Comparison of ENCODE assay signal across 1 cellular context in the genomic region with DNA sequence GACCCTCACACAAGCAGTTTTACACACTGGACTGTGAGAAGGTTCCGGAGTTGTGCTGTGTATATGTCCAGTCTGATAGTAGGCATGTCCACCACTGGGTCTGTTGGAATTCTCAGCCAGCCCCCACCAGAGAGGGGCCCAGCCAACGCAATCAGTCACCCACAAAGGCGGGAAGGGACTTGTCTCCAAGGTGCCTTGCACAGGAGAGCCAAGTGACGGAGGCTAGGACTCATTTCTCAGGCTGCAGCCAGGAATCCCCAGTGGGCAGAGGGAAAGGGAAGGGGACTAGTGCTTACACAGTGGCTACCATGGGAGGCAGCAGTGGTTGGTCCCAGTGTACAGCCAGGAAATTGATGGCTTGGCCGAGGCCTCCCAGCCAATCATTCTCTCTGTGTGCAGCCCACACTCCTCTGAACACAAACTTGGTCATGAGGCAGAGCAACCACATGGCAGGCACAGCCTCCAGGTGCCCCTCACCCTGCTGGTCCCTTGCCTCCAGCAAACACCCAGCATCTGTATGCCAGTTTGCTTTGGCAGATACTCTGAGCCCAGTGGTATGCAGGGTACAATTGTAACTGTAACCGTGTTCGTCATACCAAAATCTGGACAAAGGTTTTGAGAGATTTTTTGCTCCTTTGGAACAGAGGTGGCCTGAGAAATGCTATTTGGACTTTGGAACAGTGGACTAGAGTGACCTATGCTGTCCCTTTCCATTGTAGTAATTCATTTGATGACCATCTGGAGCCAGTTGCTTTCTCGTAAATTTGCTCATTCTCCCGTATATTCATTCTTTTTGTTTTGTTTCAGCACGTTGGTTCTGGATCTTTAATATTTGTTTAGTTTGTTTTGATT.
TF ChIP-seq lines count a peak whose summit lies in the region.

No MANE protein-coding gene starts in this region.

TF ChIP-seq in HepG2, 621 proteins besides CTCF, POLR2A, EP300 and RAD21 (continued from another document and continues in another):
- TF ChIP-seq, protein P1, sequence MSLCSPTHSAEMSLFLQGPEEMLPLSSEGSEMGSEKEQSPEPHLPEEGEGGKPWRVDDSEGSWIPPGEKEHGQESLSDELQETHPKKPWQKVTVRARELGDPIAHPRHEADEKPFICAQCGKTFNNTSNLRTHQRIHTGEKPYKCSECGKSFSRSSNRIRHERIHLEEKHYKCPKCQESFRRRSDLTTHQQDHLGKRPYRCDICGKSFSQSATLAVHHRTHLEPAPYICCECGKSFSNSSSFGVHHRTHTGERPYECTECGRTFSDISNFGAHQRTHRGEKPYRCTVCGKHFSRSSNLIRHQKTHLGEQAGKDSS (CRISPR knock-in tag; IDR thresholded peaks at IDR 0.05; ENCODE audit: borderline replicate concordance, low read depth): peak; percentile 68; the same call in 1 of the 2 replicates
- TF ChIP-seq, protein P2, sequence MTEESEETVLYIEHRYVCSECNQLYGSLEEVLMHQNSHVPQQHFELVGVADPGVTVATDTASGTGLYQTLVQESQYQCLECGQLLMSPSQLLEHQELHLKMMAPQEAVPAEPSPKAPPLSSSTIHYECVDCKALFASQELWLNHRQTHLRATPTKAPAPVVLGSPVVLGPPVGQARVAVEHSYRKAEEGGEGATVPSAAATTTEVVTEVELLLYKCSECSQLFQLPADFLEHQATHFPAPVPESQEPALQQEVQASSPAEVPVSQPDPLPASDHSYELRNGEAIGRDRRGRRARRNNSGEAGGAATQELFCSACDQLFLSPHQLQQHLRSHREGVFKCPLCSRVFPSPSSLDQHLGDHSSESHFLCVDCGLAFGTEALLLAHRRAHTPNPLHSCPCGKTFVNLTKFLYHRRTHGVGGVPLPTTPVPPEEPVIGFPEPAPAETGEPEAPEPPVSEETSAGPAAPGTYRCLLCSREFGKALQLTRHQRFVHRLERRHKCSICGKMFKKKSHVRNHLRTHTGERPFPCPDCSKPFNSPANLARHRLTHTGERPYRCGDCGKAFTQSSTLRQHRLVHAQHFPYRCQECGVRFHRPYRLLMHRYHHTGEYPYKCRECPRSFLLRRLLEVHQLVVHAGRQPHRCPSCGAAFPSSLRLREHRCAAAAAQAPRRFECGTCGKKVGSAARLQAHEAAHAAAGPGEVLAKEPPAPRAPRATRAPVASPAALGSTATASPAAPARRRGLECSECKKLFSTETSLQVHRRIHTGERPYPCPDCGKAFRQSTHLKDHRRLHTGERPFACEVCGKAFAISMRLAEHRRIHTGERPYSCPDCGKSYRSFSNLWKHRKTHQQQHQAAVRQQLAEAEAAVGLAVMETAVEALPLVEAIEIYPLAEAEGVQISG (CRISPR knock-in tag; IDR thresholded peaks at IDR 0.05): peak; percentile 67; the same call in 1 of the 2 replicates
- TF ChIP-seq ZNF850 (CRISPR knock-in tag; conservative IDR thresholded peaks at IDR 0.05): no peak
- TF ChIP-seq ZNF383 (CRISPR knock-in tag; IDR thresholded peaks at IDR 0.05; ENCODE audit: borderline replicate concordance): no peak
- no peak for TF ChIP-seq TP53 (CRISPR knock-in tag; conservative IDR thresholded peaks at IDR 0.05)
- TF ChIP-seq, protein P3, sequence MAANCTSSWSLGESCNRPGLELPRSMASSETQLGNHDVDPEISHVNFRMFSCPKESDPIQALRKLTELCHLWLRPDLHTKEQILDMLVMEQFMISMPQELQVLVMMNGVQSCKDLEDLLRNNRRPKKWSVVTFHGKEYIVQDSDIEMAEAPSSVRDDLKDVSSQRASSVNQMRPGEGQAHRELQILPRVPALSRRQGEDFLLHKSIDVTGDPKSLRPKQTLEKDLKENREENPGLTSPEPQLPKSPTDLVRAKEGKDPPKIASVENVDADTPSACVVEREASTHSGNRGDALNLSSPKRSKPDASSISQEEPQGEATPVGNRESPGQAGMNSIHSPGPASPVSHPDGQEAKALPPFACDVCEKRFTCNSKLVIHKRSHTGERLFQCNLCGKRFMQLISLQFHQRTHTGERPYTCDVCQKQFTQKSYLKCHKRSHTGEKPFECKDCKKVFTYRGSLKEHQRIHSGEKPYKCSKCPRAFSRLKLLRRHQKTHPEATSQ (CRISPR knock-in tag; IDR thresholded peaks at IDR 0.05; ENCODE audit: borderline replicate concordance): peak; percentile 76; the same call in 1 of the 2 replicates
- no peak for TF ChIP-seq PCBP2 (optimal IDR thresholded peaks at IDR 0.05; ENCODE audit: low read depth, low read length, poor library complexity, severe bottlenecking)
- peak; percentile 47 for TF ChIP-seq FOXA3 (CRISPR knock-in tag; IDR thresholded peaks at IDR 0.05)
- TF ChIP-seq MBD4 (IDR thresholded peaks at IDR 0.05; ENCODE audit: borderline replicate concordance, low read length): no peak
- TF ChIP-seq PTBP1 (IDR thresholded peaks at IDR 0.05; ENCODE audit: low read depth, low read length, poor library complexity, severe bottlenecking): no peak
- TF ChIP-seq CENPT (CRISPR knock-in tag; IDR thresholded peaks at IDR 0.05; ENCODE audit: low read depth): no peak; the same call in 1 of the 2 replicates
- TF ChIP-seq, protein P4, sequence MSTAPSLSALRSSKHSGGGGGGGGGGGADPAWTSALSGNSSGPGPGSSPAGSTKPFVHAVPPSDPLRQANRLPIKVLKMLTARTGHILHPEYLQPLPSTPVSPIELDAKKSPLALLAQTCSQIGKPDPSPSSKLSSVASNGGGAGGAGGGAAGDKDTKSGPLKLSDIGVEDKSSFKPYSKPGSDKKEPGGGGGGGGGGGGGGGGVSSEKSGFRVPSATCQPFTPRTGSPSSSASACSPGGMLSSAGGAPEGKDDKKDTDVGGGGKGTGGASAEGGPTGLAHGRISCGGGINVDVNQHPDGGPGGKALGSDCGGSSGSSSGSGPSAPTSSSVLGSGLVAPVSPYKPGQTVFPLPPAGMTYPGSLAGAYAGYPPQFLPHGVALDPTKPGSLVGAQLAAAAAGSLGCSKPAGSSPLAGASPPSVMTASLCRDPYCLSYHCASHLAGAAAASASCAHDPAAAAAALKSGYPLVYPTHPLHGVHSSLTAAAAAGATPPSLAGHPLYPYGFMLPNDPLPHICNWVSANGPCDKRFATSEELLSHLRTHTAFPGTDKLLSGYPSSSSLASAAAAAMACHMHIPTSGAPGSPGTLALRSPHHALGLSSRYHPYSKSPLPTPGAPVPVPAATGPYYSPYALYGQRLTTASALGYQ (CRISPR knock-in tag; IDR thresholded peaks at IDR 0.05): no peak
- TF ChIP-seq ZNF17 (CRISPR knock-in tag; IDR thresholded peaks at IDR 0.05): no peak
- no peak; the same call in 1 of the 2 replicates for TF ChIP-seq DPF2 (CRISPR knock-in tag; IDR thresholded peaks at IDR 0.05; ENCODE audit: borderline replicate concordance, low read depth)
- TF ChIP-seq POLR2AphosphoS2 (IDR thresholded peaks at IDR 0.05; ENCODE audit: low read depth, low read length): no peak
- no peak for TF ChIP-seq ZNF33A (CRISPR knock-in tag; IDR thresholded peaks at IDR 0.05; ENCODE audit: borderline replicate concordance)
- no peak for TF ChIP-seq ZC3H13 (CRISPR knock-in tag; IDR thresholded peaks at IDR 0.05)
- peak; percentile 80; the same call in 1 of the 2 replicates for TF ChIP-seq ZNF891 (CRISPR knock-in tag; IDR thresholded peaks at IDR 0.05)
- no peak; the same call in 1 of the 2 replicates for TF ChIP-seq ZNF264 (CRISPR knock-in tag; IDR thresholded peaks at IDR 0.05)
- TF ChIP-seq, protein P5, sequence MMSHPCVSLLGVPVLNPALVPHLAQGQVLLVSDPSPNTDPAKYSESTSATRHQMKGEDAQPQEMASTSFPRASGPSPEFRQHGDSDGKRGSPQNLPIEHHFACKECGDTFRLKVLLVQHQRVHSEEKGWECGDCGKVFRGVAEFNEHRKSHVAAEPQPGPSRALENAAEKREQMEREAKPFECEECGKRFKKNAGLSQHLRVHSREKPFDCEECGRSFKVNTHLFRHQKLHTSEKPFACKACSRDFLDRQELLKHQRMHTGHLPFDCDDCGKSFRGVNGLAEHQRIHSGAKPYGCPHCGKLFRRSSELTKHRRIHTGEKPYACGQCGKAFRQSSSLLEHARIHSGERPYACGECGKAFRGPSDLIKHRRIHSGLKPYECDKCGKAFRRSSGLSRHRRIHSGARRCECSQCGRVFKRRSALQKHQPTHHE (CRISPR knock-in tag; IDR thresholded peaks at IDR 0.05; ENCODE audit: borderline replicate concordance): no peak
- TF ChIP-seq, protein P6, sequence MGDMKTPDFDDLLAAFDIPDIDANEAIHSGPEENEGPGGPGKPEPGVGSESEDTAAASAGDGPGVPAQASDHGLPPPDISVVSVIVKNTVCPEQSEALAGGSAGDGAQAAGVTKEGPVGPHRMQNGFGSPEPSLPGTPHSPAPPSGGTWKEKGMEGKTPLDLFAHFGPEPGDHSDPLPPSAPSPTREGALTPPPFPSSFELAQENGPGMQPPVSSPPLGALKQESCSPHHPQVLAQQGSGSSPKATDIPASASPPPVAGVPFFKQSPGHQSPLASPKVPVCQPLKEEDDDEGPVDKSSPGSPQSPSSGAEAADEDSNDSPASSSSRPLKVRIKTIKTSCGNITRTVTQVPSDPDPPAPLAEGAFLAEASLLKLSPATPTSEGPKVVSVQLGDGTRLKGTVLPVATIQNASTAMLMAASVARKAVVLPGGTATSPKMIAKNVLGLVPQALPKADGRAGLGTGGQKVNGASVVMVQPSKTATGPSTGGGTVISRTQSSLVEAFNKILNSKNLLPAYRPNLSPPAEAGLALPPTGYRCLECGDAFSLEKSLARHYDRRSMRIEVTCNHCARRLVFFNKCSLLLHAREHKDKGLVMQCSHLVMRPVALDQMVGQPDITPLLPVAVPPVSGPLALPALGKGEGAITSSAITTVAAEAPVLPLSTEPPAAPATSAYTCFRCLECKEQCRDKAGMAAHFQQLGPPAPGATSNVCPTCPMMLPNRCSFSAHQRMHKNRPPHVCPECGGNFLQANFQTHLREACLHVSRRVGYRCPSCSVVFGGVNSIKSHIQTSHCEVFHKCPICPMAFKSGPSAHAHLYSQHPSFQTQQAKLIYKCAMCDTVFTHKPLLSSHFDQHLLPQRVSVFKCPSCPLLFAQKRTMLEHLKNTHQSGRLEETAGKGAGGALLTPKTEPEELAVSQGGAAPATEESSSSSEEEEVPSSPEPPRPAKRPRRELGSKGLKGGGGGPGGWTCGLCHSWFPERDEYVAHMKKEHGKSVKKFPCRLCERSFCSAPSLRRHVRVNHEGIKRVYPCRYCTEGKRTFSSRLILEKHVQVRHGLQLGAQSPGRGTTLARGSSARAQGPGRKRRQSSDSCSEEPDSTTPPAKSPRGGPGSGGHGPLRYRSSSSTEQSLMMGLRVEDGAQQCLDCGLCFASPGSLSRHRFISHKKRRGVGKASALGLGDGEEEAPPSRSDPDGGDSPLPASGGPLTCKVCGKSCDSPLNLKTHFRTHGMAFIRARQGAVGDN (CRISPR knock-in tag; IDR thresholded peaks at IDR 0.05): peak; percentile 98
- no peak for TF ChIP-seq ZNF496 (CRISPR knock-in tag; IDR thresholded peaks at IDR 0.05; ENCODE audit: insufficient replicate concordance)
- no peak for TF ChIP-seq HOXA7 (CRISPR knock-in tag; IDR thresholded peaks at IDR 0.05)
- no peak for TF ChIP-seq ARNT (IDR thresholded peaks at IDR 0.05)
- TF ChIP-seq ZNF781 (CRISPR knock-in tag; IDR thresholded peaks at IDR 0.05; ENCODE audit: borderline replicate concordance, not compliant biosample characterization): peak; percentile 32
- TF ChIP-seq, protein P7, sequence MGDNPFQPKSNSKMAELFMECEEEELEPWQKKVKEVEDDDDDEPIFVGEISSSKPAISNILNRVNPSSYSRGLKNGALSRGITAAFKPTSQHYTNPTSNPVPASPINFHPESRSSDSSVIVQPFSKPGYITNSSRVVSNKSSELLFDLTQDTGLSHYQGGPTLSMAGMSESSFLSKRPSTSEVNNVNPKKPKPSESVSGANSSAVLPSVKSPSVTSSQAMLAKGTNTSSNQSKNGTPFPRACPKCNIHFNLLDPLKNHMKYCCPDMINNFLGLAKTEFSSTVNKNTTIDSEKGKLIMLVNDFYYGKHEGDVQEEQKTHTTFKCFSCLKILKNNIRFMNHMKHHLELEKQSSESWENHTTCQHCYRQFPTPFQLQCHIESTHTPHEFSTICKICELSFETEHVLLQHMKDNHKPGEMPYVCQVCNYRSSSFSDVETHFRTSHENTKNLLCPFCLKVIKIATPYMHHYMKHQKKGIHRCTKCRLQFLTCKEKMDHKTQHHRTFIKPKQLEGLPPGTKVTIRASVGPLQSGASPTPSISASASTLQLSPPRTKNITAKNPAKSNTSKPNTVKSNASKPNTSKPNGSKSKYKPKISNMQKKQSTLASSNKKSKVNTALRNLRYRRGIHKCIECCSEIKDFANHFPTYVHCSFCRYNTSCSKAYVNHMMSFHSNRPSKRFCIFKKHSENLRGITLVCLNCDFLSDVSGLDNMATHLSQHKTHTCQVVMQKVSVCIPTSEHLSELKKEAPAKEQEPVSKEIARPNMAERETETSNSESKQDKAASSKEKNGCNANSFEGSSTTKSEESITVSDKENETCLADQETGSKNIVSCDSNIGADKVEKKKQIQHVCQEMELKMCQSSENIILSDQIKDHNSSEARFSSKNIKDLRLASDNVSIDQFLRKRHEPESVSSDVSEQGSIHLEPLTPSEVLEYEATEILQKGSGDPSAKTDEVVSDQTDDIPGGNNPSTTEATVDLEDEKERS (CRISPR knock-in tag; IDR thresholded peaks at IDR 0.05): no peak
- peak; percentile 94 for TF ChIP-seq HDAC2 (CRISPR knock-in tag; IDR thresholded peaks at IDR 0.05)
- TF ChIP-seq ARHGAP35 (CRISPR knock-in tag; IDR thresholded peaks at IDR 0.05; ENCODE audit: borderline replicate concordance): 0 out of 2 replicates have a peak, but pooled peaks have one; percentile 74
- TF ChIP-seq SNAI1 (CRISPR knock-in tag; IDR thresholded peaks at IDR 0.05; ENCODE audit: borderline replicate concordance): no peak
- no peak for TF ChIP-seq ZFP1 (CRISPR knock-in tag; IDR thresholded peaks at IDR 0.05)
- TF ChIP-seq ZFX (CRISPR knock-in tag; IDR thresholded peaks at IDR 0.05; ENCODE audit: low read depth): peak; percentile 57
- no peak for TF ChIP-seq ZBTB8A (CRISPR knock-in tag; IDR thresholded peaks at IDR 0.05; ENCODE audit: borderline replicate concordance, low read depth)
- no peak; the same call in 1 of the 2 replicates for TF ChIP-seq POGZ (CRISPR knock-in tag; IDR thresholded peaks at IDR 0.05)
- no peak for TF ChIP-seq TCF7L2 (IDR thresholded peaks at IDR 0.05; ENCODE audit: low read depth, low read length)
- TF ChIP-seq ZNF724P (CRISPR knock-in tag; IDR thresholded peaks at IDR 0.05; ENCODE audit: borderline replicate concordance): peak; percentile 67; the same call in 1 of the 2 replicates
- TF ChIP-seq, protein P8, sequence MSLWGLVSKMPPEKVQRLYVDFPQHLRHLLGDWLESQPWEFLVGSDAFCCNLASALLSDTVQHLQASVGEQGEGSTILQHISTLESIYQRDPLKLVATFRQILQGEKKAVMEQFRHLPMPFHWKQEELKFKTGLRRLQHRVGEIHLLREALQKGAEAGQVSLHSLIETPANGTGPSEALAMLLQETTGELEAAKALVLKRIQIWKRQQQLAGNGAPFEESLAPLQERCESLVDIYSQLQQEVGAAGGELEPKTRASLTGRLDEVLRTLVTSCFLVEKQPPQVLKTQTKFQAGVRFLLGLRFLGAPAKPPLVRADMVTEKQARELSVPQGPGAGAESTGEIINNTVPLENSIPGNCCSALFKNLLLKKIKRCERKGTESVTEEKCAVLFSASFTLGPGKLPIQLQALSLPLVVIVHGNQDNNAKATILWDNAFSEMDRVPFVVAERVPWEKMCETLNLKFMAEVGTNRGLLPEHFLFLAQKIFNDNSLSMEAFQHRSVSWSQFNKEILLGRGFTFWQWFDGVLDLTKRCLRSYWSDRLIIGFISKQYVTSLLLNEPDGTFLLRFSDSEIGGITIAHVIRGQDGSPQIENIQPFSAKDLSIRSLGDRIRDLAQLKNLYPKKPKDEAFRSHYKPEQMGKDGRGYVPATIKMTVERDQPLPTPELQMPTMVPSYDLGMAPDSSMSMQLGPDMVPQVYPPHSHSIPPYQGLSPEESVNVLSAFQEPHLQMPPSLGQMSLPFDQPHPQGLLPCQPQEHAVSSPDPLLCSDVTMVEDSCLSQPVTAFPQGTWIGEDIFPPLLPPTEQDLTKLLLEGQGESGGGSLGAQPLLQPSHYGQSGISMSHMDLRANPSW (CRISPR knock-in tag; IDR thresholded peaks at IDR 0.05; ENCODE audit: borderline replicate concordance): no peak; the same call in 1 of the 2 replicates
- no peak for TF ChIP-seq FIP1L1 (IDR thresholded peaks at IDR 0.05; ENCODE audit: borderline replicate concordance, insufficient read depth, low read depth, low read length)
- TF ChIP-seq SOX13 (IDR thresholded peaks at IDR 0.05): peak; percentile 73
- peak in 1 of 2 experiments; percentile 90; a peak in 2 of 4 replicates for TF ChIP-seq SOX13 (CRISPR knock-in tag; conservative IDR thresholded peaks at IDR 0.05 in 1 of 2, IDR thresholded peaks at IDR 0.05 in 1 of 2)
